ENCODE assay signal across 19 cellular contexts in genomic region chr14:28264306-28264705, GRCh38.
"Had no signal": no experiment of that assay in that cellular context is flagged by ENCODE, and none has a peak within 500 bp of the region (broad histone marks: within the 10 kb centered on the region; RNA-seq: fewer than 3 reads in every experiment).

No MANE protein-coding gene starts in this region.

- H3K4me1 ChIP-seq: ascending aorta, right atrium auricular region, transverse colon had no signal

- H3K9me3 ChIP-seq: ascending aorta had no signal

- H3K27me3 ChIP-seq: ascending aorta, right atrium auricular region, transverse colon had no signal

- H3K36me3 ChIP-seq: ascending aorta, right atrium auricular region, transverse colon had no signal

- H3K4me3 ChIP-seq: ascending aorta, mucosa of descending colon, right atrium auricular region, smooth muscle cell, transverse colon had no signal

- DNase-seq: activated CD4-positive, alpha-beta memory T cell treated with anti-CD3 and anti-CD28 coated beads, Interleukin-2, amount 10 ng/mL, durations not matched to agents 7 days and 5 days; activated CD4-positive, alpha-beta T cell treated with anti-CD3 and anti-CD28 coated beads for 1 hour; activated gamma-delta T cell; activated naive CD8-positive, alpha-beta T cell treated with anti-CD3 and anti-CD28 coated beads, Interleukin-2, amount 10 ng/mL, durations not matched to agents 7 days and 5 days; activated T-cell treated with anti-CD3 and anti-CD28 coated beads, Interleukin-2, amount 50 U/mL, for 48 hours; central memory CD4-positive, alpha-beta T cell; cortex of kidney; effector memory CD8-positive, alpha-beta T cell; immature natural killer cell; left colon; mammary epithelial cell; mucosa of descending colon; naive thymus-derived CD8-positive, alpha-beta T cell; T-cell; T1000; transverse colon had no signal

- H3K27ac ChIP-seq: ascending aorta, right atrium auricular region, transverse colon had no signal
